Comparison of ENCODE assay signal across 1 cellular context in the genomic region with DNA sequence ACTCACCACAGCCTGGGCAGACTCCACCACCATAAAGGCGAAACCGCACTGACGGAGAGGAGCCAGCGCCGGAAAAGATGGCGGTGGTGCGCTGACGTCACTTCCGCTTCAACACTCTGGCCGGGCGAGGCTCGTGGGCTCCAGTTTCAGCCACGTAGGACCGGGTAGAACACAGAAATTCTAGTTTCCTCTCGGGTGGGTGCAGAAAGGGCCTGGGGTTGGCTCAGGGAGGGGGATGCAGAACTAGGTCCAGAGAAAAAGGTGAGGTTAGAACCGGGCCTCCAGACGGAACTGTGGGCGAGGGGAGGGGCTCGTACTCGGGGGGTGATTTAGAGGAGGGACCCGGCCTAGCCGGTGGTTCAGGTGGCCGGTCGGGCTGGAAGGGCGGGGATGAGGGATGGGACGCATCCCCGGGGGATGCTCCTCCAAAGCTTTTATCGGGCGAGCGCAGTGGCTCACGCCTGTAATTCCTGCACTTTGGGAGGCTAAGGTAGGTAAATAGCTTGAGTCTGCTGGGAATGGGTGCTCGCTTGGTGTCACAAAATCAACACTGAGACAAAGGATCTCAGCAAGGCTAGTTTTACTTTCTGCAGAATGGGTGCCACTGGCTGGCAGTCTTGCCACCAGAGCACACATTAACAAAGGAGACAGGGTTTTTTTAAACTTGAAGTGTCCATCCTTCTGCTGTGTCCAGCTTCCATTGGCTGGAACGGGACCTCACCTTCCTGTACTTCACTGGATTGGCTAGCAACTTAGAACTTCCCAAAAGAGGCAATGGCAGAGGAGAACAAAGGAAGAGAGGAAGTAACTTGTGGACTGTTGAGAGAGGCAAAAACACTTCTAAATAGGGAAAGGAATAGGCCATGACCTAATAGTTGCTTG.
TF ChIP-seq lines count a peak whose summit lies in the region.

TSS of gene ZNF561 (minus strand) at position 77 of the 882 bp plus-strand sequence. CDS start 1,776 bp downstream, outside the sequence.

TF ChIP-seq in K562, 482 proteins besides CTCF, POLR2A, EP300 and RAD21 (continued from another document and continues in another):
- 0 out of 2 replicates have a peak, but pooled peaks have one; percentile 70 for TF ChIP-seq FOXP4 (CRISPR knock-in tag; IDR thresholded peaks at IDR 0.05; ENCODE audit: borderline replicate concordance)
- TF ChIP-seq, protein P1, sequence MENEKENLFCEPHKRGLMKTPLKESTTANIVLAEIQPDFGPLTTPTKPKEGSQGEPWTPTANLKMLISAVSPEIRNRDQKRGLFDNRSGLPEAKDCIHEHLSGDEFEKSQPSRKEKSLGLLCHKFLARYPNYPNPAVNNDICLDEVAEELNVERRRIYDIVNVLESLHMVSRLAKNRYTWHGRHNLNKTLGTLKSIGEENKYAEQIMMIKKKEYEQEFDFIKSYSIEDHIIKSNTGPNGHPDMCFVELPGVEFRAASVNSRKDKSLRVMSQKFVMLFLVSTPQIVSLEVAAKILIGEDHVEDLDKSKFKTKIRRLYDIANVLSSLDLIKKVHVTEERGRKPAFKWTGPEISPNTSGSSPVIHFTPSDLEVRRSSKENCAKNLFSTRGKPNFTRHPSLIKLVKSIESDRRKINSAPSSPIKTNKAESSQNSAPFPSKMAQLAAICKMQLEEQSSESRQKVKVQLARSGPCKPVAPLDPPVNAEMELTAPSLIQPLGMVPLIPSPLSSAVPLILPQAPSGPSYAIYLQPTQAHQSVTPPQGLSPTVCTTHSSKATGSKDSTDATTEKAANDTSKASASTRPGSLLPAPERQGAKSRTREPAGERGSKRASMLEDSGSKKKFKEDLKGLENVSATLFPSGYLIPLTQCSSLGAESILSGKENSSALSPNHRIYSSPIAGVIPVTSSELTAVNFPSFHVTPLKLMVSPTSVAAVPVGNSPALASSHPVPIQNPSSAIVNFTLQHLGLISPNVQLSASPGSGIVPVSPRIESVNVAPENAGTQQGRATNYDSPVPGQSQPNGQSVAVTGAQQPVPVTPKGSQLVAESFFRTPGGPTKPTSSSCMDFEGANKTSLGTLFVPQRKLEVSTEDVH (IDR thresholded peaks at IDR 0.05; ENCODE audit: low read depth, partially characterized antibody), result peak; percentile 93
- TF ChIP-seq CBX1 (IDR thresholded peaks at IDR 0.05; ENCODE audit: low read depth), result peak; percentile 38; the same call in 1 of the 2 replicates
- TF ChIP-seq IFI16 (CRISPR knock-in tag; IDR thresholded peaks at IDR 0.05), result no peak
- TF ChIP-seq SMARCC2 (IDR thresholded peaks at IDR 0.05; ENCODE audit: low read depth), result no peak
- peak; percentile 89 for TF ChIP-seq KHSRP (IDR thresholded peaks at IDR 0.05)
- no peak for TF ChIP-seq SIRT6 (IDR thresholded peaks at IDR 0.05; ENCODE audit: low read depth, low read length)
- peak; percentile 90 for TF ChIP-seq MYC (IDR thresholded peaks at IDR 0.05; ENCODE audit: low read depth, low read length)
- TF ChIP-seq MYC (CRISPR knock-in tag; IDR thresholded peaks at IDR 0.05; ENCODE audit: borderline replicate concordance, low read depth), result peak; percentile 92; the same call in 1 of the 2 replicates
- 0 out of 2 replicates have a peak, but pooled peaks have one; percentile 47 for TF ChIP-seq ZNF584 (CRISPR knock-in tag; IDR thresholded peaks at IDR 0.05; ENCODE audit: low read depth)
- TF ChIP-seq NFXL1 (CRISPR knock-in tag; IDR thresholded peaks at IDR 0.05), result no peak
- no peak for TF ChIP-seq HSF4 (CRISPR knock-in tag; IDR thresholded peaks at IDR 0.05; ENCODE audit: borderline replicate concordance)
- no peak for TF ChIP-seq ZKSCAN3 (CRISPR knock-in tag; IDR thresholded peaks at IDR 0.05)
- no peak for TF ChIP-seq ILF3 (IDR thresholded peaks at IDR 0.05; ENCODE audit: borderline replicate concordance)
- peak; percentile 66; the same call in 1 of the 2 replicates for TF ChIP-seq BCOR (IDR thresholded peaks at IDR 0.05)
- no peak for TF ChIP-seq ZFPM2 (CRISPR knock-in tag; IDR thresholded peaks at IDR 0.05)
- TF ChIP-seq CBFA2T2 (conservative IDR thresholded peaks at IDR 0.05), result no peak
- no peak for TF ChIP-seq RBM14 (IDR thresholded peaks at IDR 0.05; ENCODE audit: borderline replicate concordance, insufficient read depth, low read depth, low read length)
- TF ChIP-seq RFX1 (IDR thresholded peaks at IDR 0.05), result no peak
- TF ChIP-seq SETDB1 (IDR thresholded peaks at IDR 0.05; ENCODE audit: low read length), result no peak
- TF ChIP-seq, protein P2, sequence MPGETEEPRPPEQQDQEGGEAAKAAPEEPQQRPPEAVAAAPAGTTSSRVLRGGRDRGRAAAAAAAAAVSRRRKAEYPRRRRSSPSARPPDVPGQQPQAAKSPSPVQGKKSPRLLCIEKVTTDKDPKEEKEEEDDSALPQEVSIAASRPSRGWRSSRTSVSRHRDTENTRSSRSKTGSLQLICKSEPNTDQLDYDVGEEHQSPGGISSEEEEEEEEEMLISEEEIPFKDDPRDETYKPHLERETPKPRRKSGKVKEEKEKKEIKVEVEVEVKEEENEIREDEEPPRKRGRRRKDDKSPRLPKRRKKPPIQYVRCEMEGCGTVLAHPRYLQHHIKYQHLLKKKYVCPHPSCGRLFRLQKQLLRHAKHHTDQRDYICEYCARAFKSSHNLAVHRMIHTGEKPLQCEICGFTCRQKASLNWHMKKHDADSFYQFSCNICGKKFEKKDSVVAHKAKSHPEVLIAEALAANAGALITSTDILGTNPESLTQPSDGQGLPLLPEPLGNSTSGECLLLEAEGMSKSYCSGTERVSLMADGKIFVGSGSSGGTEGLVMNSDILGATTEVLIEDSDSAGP (CRISPR knock-in tag; IDR thresholded peaks at IDR 0.05), result no peak
- TF ChIP-seq ZNF561 (CRISPR knock-in tag; conservative IDR thresholded peaks at IDR 0.05), result peak; percentile 63; the same call in 1 of the 2 replicates
- TF ChIP-seq, protein P3, sequence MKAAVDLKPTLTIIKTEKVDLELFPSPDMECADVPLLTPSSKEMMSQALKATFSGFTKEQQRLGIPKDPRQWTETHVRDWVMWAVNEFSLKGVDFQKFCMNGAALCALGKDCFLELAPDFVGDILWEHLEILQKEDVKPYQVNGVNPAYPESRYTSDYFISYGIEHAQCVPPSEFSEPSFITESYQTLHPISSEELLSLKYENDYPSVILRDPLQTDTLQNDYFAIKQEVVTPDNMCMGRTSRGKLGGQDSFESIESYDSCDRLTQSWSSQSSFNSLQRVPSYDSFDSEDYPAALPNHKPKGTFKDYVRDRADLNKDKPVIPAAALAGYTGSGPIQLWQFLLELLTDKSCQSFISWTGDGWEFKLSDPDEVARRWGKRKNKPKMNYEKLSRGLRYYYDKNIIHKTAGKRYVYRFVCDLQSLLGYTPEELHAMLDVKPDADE (conservative IDR thresholded peaks at IDR 0.05; ENCODE audit: control insufficient read depth, low read depth, low read length), result no peak
- no peak for TF ChIP-seq MCM5 (IDR thresholded peaks at IDR 0.05; ENCODE audit: low read depth)
- TF ChIP-seq, protein P4, sequence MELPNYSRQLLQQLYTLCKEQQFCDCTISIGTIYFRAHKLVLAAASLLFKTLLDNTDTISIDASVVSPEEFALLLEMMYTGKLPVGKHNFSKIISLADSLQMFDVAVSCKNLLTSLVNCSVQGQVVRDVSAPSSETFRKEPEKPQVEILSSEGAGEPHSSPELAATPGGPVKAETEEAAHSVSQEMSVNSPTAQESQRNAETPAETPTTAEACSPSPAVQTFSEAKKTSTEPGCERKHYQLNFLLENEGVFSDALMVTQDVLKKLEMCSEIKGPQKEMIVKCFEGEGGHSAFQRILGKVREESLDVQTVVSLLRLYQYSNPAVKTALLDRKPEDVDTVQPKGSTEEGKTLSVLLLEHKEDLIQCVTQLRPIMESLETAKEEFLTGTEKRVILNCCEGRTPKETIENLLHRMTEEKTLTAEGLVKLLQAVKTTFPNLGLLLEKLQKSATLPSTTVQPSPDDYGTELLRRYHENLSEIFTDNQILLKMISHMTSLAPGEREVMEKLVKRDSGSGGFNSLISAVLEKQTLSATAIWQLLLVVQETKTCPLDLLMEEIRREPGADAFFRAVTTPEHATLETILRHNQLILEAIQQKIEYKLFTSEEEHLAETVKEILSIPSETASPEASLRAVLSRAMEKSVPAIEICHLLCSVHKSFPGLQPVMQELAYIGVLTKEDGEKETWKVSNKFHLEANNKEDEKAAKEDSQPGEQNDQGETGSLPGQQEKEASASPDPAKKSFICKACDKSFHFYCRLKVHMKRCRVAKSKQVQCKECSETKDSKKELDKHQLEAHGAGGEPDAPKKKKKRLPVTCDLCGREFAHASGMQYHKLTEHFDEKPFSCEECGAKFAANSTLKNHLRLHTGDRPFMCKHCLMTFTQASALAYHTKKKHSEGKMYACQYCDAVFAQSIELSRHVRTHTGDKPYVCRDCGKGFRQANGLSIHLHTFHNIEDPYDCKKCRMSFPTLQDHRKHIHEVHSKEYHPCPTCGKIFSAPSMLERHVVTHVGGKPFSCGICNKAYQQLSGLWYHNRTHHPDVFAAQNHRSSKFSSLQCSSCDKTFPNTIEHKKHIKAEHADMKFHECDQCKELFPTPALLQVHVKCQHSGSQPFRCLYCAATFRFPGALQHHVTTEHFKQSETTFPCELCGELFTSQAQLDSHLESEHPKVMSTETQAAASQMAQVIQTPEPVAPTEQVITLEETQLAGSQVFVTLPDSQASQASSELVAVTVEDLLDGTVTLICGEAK (IDR thresholded peaks at IDR 0.05), result peak; percentile 99
- TF ChIP-seq, protein P4 (CRISPR knock-in tag; IDR thresholded peaks at IDR 0.05), result no peak
- TF ChIP-seq, protein P5, sequence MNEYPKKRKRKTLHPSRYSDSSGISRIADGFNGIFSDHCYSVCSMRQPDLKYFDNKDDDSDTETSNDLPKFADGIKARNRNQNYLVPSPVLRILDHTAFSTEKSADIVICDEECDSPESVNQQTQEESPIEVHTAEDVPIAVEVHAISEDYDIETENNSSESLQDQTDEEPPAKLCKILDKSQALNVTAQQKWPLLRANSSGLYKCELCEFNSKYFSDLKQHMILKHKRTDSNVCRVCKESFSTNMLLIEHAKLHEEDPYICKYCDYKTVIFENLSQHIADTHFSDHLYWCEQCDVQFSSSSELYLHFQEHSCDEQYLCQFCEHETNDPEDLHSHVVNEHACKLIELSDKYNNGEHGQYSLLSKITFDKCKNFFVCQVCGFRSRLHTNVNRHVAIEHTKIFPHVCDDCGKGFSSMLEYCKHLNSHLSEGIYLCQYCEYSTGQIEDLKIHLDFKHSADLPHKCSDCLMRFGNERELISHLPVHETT (CRISPR knock-in tag; conservative IDR thresholded peaks at IDR 0.05 in 1 of 2, IDR thresholded peaks at IDR 0.05 in 1 of 2), result no peak; a peak in 1 of 4 replicates
- TF ChIP-seq NCOA6 (IDR thresholded peaks at IDR 0.05), result no peak
- 0 out of 2 replicates have a peak, but pooled peaks have one; percentile 61 for TF ChIP-seq MTA3 (IDR thresholded peaks at IDR 0.05; ENCODE audit: borderline replicate concordance)
- TF ChIP-seq ZNF133 (CRISPR knock-in tag; IDR thresholded peaks at IDR 0.05), result no peak
- no peak for TF ChIP-seq ZNF507 (tag; conservative IDR thresholded peaks at IDR 0.05)
- peak; percentile 100 for TF ChIP-seq ZEB2 (IDR thresholded peaks at IDR 0.05)
- peak; percentile 58 for TF ChIP-seq TBP (optimal IDR thresholded peaks at IDR 0.05; ENCODE audit: low read depth, low read length)
